ENCODE assay signal across 1 cellular context in the genomic region with DNA sequence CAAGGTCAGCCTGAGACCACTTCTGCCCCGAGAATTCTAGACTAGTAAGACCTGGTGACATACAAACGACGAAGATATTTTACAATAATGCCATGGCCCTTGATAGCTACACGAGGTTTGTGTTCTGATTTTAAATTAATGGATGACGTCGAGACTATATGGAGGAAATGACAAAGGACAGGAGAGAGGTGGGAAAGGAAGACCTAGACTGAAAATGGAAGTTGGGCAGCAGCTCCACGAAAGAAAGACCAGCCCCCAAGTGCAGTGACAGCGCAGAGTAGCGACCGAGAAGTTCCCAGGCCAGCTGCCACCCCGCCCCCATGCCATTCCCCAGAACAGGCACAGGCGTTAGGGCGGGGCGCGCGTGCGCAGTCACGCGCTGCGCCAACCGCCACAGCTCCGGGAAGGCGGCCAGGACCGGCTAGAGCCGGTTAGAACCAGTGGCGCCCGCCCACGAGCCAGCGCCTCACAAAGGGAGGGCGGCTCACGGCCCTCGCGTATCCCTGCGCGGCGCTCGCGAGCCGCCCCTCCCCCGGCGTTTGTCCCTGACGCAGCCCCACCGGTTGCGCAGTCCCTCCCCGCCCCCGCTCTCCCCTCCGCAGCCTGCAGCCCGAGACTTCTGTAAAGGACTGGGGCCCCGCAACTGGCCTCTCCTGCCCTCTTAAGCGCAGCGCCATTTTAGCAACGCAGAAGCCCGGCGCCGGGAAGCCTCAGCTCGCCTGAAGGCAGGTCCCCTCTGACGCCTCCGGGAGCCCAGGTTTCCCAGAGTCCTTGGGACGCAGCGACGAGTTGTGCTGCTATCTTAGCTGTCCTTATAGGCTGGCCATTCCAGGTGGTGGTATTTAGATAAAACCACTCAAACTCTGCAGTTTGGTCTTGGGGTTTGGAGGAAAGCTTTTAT.
A peak's percentile ranks its signal among the peaks of the same experiment; 100 is the strongest.
TF ChIP-seq lines count a peak whose summit lies in the region.

No MANE protein-coding gene starts in this region.

TF ChIP-seq in K562, 482 proteins besides CTCF, POLR2A, EP300 and RAD21 (continued from another document and continues in another):
- TF ChIP-seq, protein P1, sequence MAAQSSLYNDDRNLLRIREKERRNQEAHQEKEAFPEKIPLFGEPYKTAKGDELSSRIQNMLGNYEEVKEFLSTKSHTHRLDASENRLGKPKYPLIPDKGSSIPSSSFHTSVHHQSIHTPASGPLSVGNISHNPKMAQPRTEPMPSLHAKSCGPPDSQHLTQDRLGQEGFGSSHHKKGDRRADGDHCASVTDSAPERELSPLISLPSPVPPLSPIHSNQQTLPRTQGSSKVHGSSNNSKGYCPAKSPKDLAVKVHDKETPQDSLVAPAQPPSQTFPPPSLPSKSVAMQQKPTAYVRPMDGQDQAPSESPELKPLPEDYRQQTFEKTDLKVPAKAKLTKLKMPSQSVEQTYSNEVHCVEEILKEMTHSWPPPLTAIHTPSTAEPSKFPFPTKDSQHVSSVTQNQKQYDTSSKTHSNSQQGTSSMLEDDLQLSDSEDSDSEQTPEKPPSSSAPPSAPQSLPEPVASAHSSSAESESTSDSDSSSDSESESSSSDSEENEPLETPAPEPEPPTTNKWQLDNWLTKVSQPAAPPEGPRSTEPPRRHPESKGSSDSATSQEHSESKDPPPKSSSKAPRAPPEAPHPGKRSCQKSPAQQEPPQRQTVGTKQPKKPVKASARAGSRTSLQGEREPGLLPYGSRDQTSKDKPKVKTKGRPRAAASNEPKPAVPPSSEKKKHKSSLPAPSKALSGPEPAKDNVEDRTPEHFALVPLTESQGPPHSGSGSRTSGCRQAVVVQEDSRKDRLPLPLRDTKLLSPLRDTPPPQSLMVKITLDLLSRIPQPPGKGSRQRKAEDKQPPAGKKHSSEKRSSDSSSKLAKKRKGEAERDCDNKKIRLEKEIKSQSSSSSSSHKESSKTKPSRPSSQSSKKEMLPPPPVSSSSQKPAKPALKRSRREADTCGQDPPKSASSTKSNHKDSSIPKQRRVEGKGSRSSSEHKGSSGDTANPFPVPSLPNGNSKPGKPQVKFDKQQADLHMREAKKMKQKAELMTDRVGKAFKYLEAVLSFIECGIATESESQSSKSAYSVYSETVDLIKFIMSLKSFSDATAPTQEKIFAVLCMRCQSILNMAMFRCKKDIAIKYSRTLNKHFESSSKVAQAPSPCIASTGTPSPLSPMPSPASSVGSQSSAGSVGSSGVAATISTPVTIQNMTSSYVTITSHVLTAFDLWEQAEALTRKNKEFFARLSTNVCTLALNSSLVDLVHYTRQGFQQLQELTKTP (IDR thresholded peaks at IDR 0.05; ENCODE audit: low read depth in 1 of 2, partially characterized antibody in 2 of 2): peak; percentile 82 to 90
- TF ChIP-seq ZKSCAN1 (IDR thresholded peaks at IDR 0.05; ENCODE audit: low read depth, low read length): 0 out of 2 replicates have a peak, but pooled peaks have one; percentile 81
- peak; percentile 93 for TF ChIP-seq RBFOX2 (IDR thresholded peaks at IDR 0.05; ENCODE audit: low read depth, low read length)
- no peak for TF ChIP-seq PTTG1 (tag; IDR thresholded peaks at IDR 0.05; ENCODE audit: low read depth)
- peak; percentile 76 to 93; a peak in 3 of 4 replicates for TF ChIP-seq SIN3A (IDR thresholded peaks at IDR 0.05; ENCODE audit: borderline replicate concordance in 2 of 2, control insufficient read depth in 1 of 2, low read depth in 2 of 2, low read length in 2 of 2)
- TF ChIP-seq EGR1 (conservative IDR thresholded peaks at IDR 0.05): no peak
- TF ChIP-seq, protein P2, sequence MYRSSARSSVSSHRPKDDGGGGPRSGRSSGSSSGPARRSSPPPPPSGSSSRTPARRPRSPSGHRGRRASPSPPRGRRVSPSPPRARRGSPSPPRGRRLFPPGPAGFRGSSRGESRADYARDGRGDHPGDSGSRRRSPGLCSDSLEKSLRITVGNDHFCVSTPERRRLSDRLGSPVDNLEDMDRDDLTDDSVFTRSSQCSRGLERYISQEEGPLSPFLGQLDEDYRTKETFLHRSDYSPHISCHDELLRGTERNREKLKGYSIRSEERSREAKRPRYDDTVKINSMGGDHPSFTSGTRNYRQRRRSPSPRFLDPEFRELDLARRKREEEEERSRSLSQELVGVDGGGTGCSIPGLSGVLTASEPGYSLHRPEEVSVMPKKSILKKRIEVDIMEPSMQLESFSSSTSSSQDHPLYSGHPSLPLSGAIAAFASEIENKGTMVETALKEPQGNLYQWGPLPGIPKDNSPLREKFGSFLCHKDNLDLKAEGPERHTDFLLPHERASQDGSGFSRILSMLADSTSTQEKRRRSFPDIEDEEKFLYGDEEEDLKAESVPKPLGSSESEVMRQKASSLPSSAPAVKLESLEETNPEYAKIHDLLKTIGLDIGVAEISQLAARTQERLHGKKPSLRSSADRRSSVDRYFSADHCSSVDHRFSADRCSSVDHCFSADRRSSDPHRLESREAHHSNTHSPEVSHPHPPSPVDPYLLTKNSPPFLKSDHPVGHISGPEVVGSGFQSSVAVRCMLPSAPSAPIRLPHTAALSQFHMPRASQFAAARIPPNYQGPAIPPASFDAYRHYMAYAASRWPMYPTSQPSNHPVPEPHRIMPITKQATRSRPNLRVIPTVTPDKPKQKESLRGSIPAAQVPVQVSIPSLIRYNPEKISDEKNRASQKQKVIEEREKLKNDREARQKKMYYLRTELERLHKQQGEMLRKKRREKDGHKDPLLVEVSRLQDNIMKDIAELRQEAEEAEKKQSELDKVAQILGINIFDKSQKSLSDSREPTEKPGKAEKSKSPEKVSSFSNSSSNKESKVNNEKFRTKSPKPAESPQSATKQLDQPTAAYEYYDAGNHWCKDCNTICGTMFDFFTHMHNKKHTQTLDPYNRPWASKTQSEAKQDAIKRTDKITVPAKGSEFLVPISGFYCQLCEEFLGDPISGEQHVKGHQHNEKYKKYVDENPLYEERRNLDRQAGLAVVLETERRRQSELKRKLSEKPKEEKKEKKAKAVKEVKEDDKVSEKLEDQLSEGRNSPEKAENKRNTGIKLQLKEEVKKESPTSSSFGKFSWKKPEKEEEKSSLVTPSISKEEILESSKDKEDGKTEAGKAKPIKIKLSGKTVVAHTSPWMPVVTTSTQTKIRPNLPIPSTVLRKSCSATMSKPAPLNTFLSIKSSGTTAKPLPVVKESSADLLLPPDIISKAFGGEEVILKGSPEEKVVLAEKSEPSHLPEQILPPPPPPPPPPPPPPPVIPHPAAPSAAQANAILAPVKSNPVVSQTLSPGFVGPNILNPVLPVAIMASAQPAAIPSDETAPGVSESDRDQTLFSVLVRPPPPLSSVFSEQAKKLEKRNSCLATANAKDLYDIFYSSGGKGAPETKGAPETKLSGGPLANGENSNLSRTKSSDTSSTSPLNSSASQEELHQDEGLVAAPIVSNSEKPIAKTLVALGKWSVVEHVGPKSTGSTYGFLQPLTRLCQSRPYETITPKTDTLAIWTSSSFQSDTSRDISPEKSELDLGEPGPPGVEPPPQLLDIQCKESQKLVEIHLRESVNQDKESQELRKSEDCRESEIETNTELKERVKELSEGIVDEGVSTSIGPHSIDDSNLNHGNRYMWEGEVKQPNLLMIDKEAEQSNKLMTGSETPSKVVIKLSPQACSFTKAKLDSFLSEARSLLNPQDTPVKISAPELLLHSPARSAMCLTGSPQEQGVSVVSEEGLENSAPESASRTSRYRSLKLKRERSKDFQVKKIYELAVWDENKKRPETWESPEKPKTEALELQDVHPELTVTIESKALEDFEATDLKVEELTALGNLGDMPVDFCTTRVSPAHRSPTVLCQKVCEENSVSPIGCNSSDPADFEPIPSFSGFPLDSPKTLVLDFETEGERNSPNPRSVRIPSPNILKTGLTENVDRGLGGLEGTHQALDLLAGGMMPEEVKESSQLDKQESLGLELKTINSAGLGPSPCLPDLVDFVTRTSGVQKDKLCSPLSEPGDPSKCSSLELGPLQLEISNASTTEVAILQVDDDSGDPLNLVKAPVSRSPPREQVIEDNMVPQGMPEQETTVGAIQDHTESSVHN (IDR thresholded peaks at IDR 0.05; ENCODE audit: borderline replicate concordance in 1 of 2, low read depth in 1 of 2): peak in 1 of 2 experiments; percentile 42; a peak in 2 of 4 replicates
- peak; percentile 97 for TF ChIP-seq TAF1 (IDR thresholded peaks at IDR 0.05; ENCODE audit: control insufficient read depth, extremely low read depth, insufficient read depth, low read length, severe bottlenecking)
- peak; percentile 93 for TF ChIP-seq HNRNPL (IDR thresholded peaks at IDR 0.05; ENCODE audit: low read depth, low read length)
- no peak for TF ChIP-seq CHD1 (IDR thresholded peaks at IDR 0.05; ENCODE audit: low read length)
- TF ChIP-seq NCOA4 (IDR thresholded peaks at IDR 0.05; ENCODE audit: partially characterized antibody): no peak
- TF ChIP-seq ZBTB1 (CRISPR knock-in tag; IDR thresholded peaks at IDR 0.05; ENCODE audit: borderline replicate concordance, low read depth): no peak; the same call in 1 of the 2 replicates
- TF ChIP-seq, protein P3, sequence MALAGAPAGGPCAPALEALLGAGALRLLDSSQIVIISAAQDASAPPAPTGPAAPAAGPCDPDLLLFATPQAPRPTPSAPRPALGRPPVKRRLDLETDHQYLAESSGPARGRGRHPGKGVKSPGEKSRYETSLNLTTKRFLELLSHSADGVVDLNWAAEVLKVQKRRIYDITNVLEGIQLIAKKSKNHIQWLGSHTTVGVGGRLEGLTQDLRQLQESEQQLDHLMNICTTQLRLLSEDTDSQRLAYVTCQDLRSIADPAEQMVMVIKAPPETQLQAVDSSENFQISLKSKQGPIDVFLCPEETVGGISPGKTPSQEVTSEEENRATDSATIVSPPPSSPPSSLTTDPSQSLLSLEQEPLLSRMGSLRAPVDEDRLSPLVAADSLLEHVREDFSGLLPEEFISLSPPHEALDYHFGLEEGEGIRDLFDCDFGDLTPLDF (CRISPR knock-in tag; IDR thresholded peaks at IDR 0.05): peak; percentile 66; the same call in 1 of the 2 replicates
- TF ChIP-seq ZNF583 (CRISPR knock-in tag; IDR thresholded peaks at IDR 0.05): peak; percentile 90
- TF ChIP-seq SLC30A9 (CRISPR knock-in tag; IDR thresholded peaks at IDR 0.05): no peak
- TF ChIP-seq DIDO1 (tag; IDR thresholded peaks at IDR 0.05; ENCODE audit: low read depth): no peak
- no peak for TF ChIP-seq EHMT2 (IDR thresholded peaks at IDR 0.05)
- no peak for TF ChIP-seq PURB (CRISPR knock-in tag; IDR thresholded peaks at IDR 0.05; ENCODE audit: low read depth)
- peak; percentile 12; the same call in 1 of the 2 replicates for TF ChIP-seq LCOR (CRISPR knock-in tag; IDR thresholded peaks at IDR 0.05)
- TF ChIP-seq TOE1 (IDR thresholded peaks at IDR 0.05; ENCODE audit: borderline replicate concordance): peak; percentile 83
- TF ChIP-seq TOE1 (CRISPR knock-in tag; IDR thresholded peaks at IDR 0.05; ENCODE audit: borderline replicate concordance, low read depth): no peak
- TF ChIP-seq NR2C1 (IDR thresholded peaks at IDR 0.05): no peak
- TF ChIP-seq NR2C1 (tag; IDR thresholded peaks at IDR 0.05): no peak; the same call in 1 of the 2 replicates
- TF ChIP-seq U2AF2 (optimal IDR thresholded peaks at IDR 0.05; ENCODE audit: low read depth, low read length): no peak
- TF ChIP-seq BRD9 (IDR thresholded peaks at IDR 0.05; ENCODE audit: low read depth, partially characterized antibody): peak; percentile 52
- peak; percentile 97 for TF ChIP-seq EP400 (IDR thresholded peaks at IDR 0.05)
- TF ChIP-seq ZNF384 (IDR thresholded peaks at IDR 0.05; ENCODE audit: low read depth, low read length): peak; percentile 31; the same call in 1 of the 2 replicates
- TF ChIP-seq HDAC2 (IDR thresholded peaks at IDR 0.05): no peak
- TF ChIP-seq, protein P4, sequence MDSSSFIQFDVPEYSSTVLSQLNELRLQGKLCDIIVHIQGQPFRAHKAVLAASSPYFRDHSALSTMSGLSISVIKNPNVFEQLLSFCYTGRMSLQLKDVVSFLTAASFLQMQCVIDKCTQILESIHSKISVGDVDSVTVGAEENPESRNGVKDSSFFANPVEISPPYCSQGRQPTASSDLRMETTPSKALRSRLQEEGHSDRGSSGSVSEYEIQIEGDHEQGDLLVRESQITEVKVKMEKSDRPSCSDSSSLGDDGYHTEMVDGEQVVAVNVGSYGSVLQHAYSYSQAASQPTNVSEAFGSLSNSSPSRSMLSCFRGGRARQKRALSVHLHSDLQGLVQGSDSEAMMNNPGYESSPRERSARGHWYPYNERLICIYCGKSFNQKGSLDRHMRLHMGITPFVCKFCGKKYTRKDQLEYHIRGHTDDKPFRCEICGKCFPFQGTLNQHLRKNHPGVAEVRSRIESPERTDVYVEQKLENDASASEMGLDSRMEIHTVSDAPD (CRISPR knock-in tag; IDR thresholded peaks at IDR 0.05): no peak
- peak in 1 of 2 experiments; percentile 77; a peak in 2 of 4 replicates for TF ChIP-seq FOXA3 (CRISPR knock-in tag; conservative IDR thresholded peaks at IDR 0.05 in 1 of 2, IDR thresholded peaks at IDR 0.05 in 1 of 2)
- TF ChIP-seq, protein P5, sequence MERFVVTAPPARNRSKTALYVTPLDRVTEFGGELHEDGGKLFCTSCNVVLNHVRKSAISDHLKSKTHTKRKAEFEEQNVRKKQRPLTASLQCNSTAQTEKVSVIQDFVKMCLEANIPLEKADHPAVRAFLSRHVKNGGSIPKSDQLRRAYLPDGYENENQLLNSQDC (CRISPR knock-in tag; IDR thresholded peaks at IDR 0.05): 0 out of 2 replicates have a peak, but pooled peaks have one; percentile 49
- TF ChIP-seq, protein P6, sequence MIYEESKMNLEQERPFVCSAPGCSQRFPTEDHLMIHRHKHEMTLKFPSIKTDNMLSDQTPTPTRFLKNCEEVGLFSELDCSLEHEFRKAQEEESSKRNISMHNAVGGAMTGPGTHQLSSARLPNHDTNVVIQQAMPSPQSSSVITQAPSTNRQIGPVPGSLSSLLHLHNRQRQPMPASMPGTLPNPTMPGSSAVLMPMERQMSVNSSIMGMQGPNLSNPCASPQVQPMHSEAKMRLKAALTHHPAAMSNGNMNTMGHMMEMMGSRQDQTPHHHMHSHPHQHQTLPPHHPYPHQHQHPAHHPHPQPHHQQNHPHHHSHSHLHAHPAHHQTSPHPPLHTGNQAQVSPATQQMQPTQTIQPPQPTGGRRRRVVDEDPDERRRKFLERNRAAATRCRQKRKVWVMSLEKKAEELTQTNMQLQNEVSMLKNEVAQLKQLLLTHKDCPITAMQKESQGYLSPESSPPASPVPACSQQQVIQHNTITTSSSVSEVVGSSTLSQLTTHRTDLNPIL (CRISPR knock-in tag; IDR thresholded peaks at IDR 0.05): no peak
- no peak for TF ChIP-seq ZSCAN29 (IDR thresholded peaks at IDR 0.05)
- peak; percentile 94 for TF ChIP-seq CEBPB (tag; IDR thresholded peaks at IDR 0.05)
- TF ChIP-seq, protein P7, sequence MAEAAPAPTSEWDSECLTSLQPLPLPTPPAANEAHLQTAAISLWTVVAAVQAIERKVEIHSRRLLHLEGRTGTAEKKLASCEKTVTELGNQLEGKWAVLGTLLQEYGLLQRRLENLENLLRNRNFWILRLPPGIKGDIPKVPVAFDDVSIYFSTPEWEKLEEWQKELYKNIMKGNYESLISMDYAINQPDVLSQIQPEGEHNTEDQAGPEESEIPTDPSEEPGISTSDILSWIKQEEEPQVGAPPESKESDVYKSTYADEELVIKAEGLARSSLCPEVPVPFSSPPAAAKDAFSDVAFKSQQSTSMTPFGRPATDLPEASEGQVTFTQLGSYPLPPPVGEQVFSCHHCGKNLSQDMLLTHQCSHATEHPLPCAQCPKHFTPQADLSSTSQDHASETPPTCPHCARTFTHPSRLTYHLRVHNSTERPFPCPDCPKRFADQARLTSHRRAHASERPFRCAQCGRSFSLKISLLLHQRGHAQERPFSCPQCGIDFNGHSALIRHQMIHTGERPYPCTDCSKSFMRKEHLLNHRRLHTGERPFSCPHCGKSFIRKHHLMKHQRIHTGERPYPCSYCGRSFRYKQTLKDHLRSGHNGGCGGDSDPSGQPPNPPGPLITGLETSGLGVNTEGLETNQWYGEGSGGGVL (CRISPR knock-in tag; IDR thresholded peaks at IDR 0.05): no peak
- no peak for TF ChIP-seq PHF20 (IDR thresholded peaks at IDR 0.05; ENCODE audit: partially characterized antibody)
- TF ChIP-seq ELF4 (CRISPR knock-in tag; IDR thresholded peaks at IDR 0.05): no peak; the same call in 1 of the 2 replicates
